Comparison of ENCODE assay signal across 6 cellular contexts in genomic region chr6:146100776-146101175, GRCh38.
"Had no signal": no experiment of that assay in that cellular context is flagged by ENCODE, and none has a peak within 500 bp of the region (broad histone marks: within the 10 kb centered on the region; RNA-seq: fewer than 3 reads in every experiment).

No MANE protein-coding gene starts in this region.

- H3K27ac ChIP-seq: HL-60 had no signal

- DNase-seq: H9, HCEC 1CT, IMR-90, KG1 had no signal

- ATAC-seq: GM23338 had no signal

- H3K4me3 ChIP-seq: GM23338 had no signal
